17 cellular contexts compared by ENCODE assay signal in the genomic region with DNA sequence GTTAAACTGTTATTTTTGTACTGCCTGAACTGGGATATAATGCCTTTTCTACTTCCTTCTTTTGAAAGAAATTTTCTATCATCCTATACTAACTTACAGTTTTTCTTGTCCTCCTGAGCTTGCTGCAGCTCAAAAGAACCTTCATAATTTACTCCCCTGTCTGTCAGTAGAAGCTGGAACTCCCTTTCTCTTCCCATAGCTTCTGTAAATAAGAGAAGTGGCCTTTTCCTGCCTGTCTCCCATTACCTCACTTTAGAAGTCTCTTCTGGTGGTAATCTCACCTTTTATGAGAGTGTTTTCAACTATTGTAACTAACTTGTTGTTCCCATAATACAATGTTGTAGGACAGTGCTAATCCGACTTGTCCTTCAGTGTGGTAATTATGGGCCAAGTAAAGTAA.
"Had no signal": no experiment of that assay in that cellular context is flagged by ENCODE, and none has a peak within 500 bp of the region (broad histone marks: within the 10 kb centered on the region; RNA-seq: fewer than 3 reads in every experiment).

No MANE protein-coding gene starts in this region.

- H3K27me3 Mint-ChIP-seq: activated CD4-positive, alpha-beta memory T cell treated with anti-CD3 and anti-CD28 coated beads for 36 hours; activated CD4-positive, alpha-beta T cell treated with anti-CD3 and anti-CD28 coated beads for 36 hours; activated CD8-positive, alpha-beta memory T cell treated with anti-CD3 and anti-CD28 coated beads, Interleukin-2, amount 10 ng/mL, durations not matched to agents 7 days and 5 days; activated naive CD4-positive, alpha-beta T cell treated with anti-CD3 and anti-CD28 coated beads, Interleukin-2, amount 50 U/mL, for 24 hours; naive thymus-derived CD8-positive, alpha-beta T cell had no signal

- ATAC-seq: activated CD4-positive, alpha-beta T cell treated with anti-CD3 and anti-CD28 coated beads for 36 hours; activated CD8-positive, alpha-beta memory T cell treated with anti-CD3 and anti-CD28 coated beads, Interleukin-2, amount 10 ng/mL, durations not matched to agents 7 days and 5 days; naive thymus-derived CD8-positive, alpha-beta T cell had no signal

- H3K36me3 Mint-ChIP-seq: activated CD4-positive, alpha-beta memory T cell treated with anti-CD3 and anti-CD28 coated beads for 36 hours; activated CD8-positive, alpha-beta memory T cell treated with anti-CD3 and anti-CD28 coated beads, Interleukin-2, amount 10 ng/mL, durations not matched to agents 7 days and 5 days had no signal

- DNase-seq: activated CD4-positive, alpha-beta memory T cell treated with anti-CD3 and anti-CD28 coated beads for 36 hours; activated CD4-positive, alpha-beta T cell treated with anti-CD3 and anti-CD28 coated beads for 36 hours; activated CD8-positive, alpha-beta memory T cell treated with anti-CD3 and anti-CD28 coated beads, Interleukin-2, amount 10 ng/mL, durations not matched to agents 7 days and 5 days; activated effector memory CD4-positive, alpha-beta T cell treated with Interleukin-2 at 50 U/mL for 16 hours; activated T-cell treated with anti-CD3 and anti-CD28 coated beads, Interleukin-2, amount 50 U/mL, for 1 hour; adrenal gland; endodermal cell; erythroblast; left ventricle myocardium inferior; naive thymus-derived CD8-positive, alpha-beta T cell; occipital lobe; stimulated activated CD4-positive, alpha-beta T cell treated with anti-CD3 and anti-CD28 coated beads, Interleukin-15, amount 100 ng/mL, for 24 hours; stimulated activated CD4-positive, alpha-beta T cell treated with anti-CD3 and anti-CD28 coated beads, Interleukin-4, amount 100 ng/mL, for 24 hours; stimulated activated naive CD4-positive, alpha-beta T cell treated with Interleukin-2 at 50 U/mL for 16 hours; substantia nigra; uterus had no signal

- H3K4me3 Mint-ChIP-seq: activated CD4-positive, alpha-beta memory T cell treated with anti-CD3 and anti-CD28 coated beads for 36 hours; activated CD4-positive, alpha-beta T cell treated with anti-CD3 and anti-CD28 coated beads for 36 hours; activated CD8-positive, alpha-beta memory T cell treated with anti-CD3 and anti-CD28 coated beads, Interleukin-2, amount 10 ng/mL, durations not matched to agents 7 days and 5 days; activated naive CD4-positive, alpha-beta T cell treated with anti-CD3 and anti-CD28 coated beads, Interleukin-2, amount 50 U/mL, for 24 hours; endodermal cell; naive thymus-derived CD8-positive, alpha-beta T cell had no signal

- H3K9me3 Mint-ChIP-seq: activated CD4-positive, alpha-beta memory T cell treated with anti-CD3 and anti-CD28 coated beads for 36 hours; activated naive CD4-positive, alpha-beta T cell treated with anti-CD3 and anti-CD28 coated beads, Interleukin-2, amount 50 U/mL, for 24 hours; endodermal cell; naive thymus-derived CD8-positive, alpha-beta T cell had no signal

- H3K27ac Mint-ChIP-seq: activated CD4-positive, alpha-beta memory T cell treated with anti-CD3 and anti-CD28 coated beads for 36 hours; activated CD4-positive, alpha-beta T cell treated with anti-CD3 and anti-CD28 coated beads for 36 hours; activated CD8-positive, alpha-beta memory T cell treated with anti-CD3 and anti-CD28 coated beads, Interleukin-2, amount 10 ng/mL, durations not matched to agents 7 days and 5 days; activated naive CD4-positive, alpha-beta T cell treated with anti-CD3 and anti-CD28 coated beads, Interleukin-2, amount 50 U/mL, for 24 hours; endodermal cell; naive thymus-derived CD8-positive, alpha-beta T cell had no signal
